Comparison of ENCODE assay signal across 6 cellular contexts in genomic region chr6:31906727-31907126, GRCh38. TPM values are rescaled to one million over a fixed set of nuclear protein-coding genes. Genes with fewer than 3 reads are reported as not detected.
"Had no signal": no experiment of that assay in that cellular context is flagged by ENCODE, and none has a peak within 500 bp of the region (broad histone marks: within the 10 kb centered on the region; RNA-seq: fewer than 3 reads in every experiment).

No MANE protein-coding gene starts in this region.

RNA-seq across cellular contexts. Expression of gene C2, which starts 20.8 kb away (rescaled TPM):
- total RNA-seq: PC-3 had no signal

RNA-seq across cellular contexts. Expression of gene SLC44A4, which starts 27.9 kb away (rescaled TPM):
- total RNA-seq: activated B cell treated with CpG ODN at 0.5 μM for 24 hours; activated T-helper 1 cell treated with anti-CD3 and anti-CD28 coated beads, Interleukin-12 subunit alpha, Interleukin-12 subunit beta, Interleukin-2, Interleukin-4 antibody, amounts not matched to agents 30 ng/mL and 10 ng/mL and 1 ng/mL, durations not matched to agents 14 hours and 24 hours and 36 hours; cardiac septum; Right ventricle myocardium inferior; SK-MEL-5 had no signal

RNA-seq across cellular contexts. Expression of gene CFB, which starts 39.2 kb away (rescaled TPM):
- total RNA-seq: activated B cell treated with CpG ODN at 0.5 μM for 24 hours, PC-3, SK-MEL-5 had no signal
